ENCODE assay signal across 8 cellular contexts in the genomic region with DNA sequence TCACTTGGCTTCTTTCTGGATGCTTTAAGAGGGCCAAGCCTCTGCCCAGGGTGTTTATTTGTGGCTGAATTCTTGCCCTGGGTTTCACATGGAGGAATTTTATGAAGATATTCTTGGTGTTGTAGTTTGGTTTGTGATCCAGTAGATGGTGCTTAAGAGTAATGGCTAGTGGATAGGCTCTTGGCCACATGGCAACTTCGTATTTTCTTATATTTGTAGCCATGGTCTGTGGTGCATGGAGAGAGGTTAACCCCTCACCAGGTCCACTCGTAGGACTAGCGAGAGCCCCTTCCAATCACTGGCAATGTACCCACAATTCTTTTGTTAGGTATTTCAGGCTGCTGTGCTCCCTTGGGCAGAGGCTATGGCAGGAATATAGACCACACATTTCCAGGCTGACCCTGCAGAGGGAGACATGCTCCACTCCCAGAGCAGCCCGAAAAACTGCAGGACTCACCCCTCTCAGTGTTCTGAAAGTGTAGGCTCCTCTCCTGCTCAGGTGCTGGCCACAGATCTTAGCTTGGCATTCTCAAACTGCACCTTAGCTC.
DNase-seq lines count a peak whose midpoint lies in the region; ATAC-seq and TF ChIP-seq lines count a peak whose summit lies in the region.

No MANE protein-coding gene starts in this region.

- H3K9me3 ChIP-seq in hepatocyte (ENCODE audit: low read depth) (no peaks in the 10 kb centered on the region), adrenal gland (replicated peaks in 1 of 3) (no peaks in the 10 kb centered on the region)

- H3K4me1 ChIP-seq in hepatocyte (ENCODE audit: insufficient read depth), result no peaks in the 10 kb centered on the region
- no peaks in the 10 kb centered on the region for H3K4me1 ChIP-seq in adrenal gland (replicated peaks in 1 of 2)

- no peaks in the 10 kb centered on the region for H3K9me2 ChIP-seq in hepatocyte (replicated peaks; ENCODE audit: insufficient read depth)

- H3K4me2 ChIP-seq in hepatocyte, result no peak overlapping the region

- no peaks in the 10 kb centered on the region for H3K27me3 ChIP-seq in hepatocyte
- no peaks in the 10 kb centered on the region for H3K27me3 ChIP-seq in adrenal gland

- DNase-seq in AG09309 (ENCODE audit: low read depth) (peak; percentile 32), H4 (ENCODE audit: low spot score) (peak; percentile 78), RKO (ENCODE audit: low spot score) (peak; percentile 2), hepatocyte (ENCODE audit: low spot score) (no peak), adrenal gland (no peak), T-helper 2 cell (no peak)

- H3K4me3 ChIP-seq in AG09309 (ENCODE audit: control insufficient read depth, low read depth, low read length), result no peak overlapping the region
- H3K4me3 ChIP-seq in hepatocyte, result no peak overlapping the region
- H3K4me3 ChIP-seq in adrenal gland, result no peak overlapping the region

- WGBS in hepatocyte (ENCODE audit: low lambda C conversion rate, missing lambda C conversion rate), result 82% methylated on average over 4 of the region's 4 CpGs
- WGBS in adrenal gland, 4 donors, result 69 to 79% (median 73%) methylated on average over 4 of the region's 4 CpGs

- no peaks in the 10 kb centered on the region for H4K20me1 ChIP-seq in hepatocyte (ENCODE audit: insufficient read depth, poor library complexity, severe bottlenecking)

- H2AFZ ChIP-seq in hepatocyte, result no peak overlapping the region

- H3K27ac ChIP-seq in hepatocyte, result no peak overlapping the region
- no peak overlapping the region for H3K27ac ChIP-seq in adrenal gland

- ATAC-seq in HG03469 (IDR thresholded peaks at IDR 0.05; ENCODE audit: unreplicated experiment) (no peak), GM19395 (IDR thresholded peaks at IDR 0.05; ENCODE audit: unreplicated experiment) (no peak)

- H3K79me2 ChIP-seq in hepatocyte, result no peaks in the 10 kb centered on the region

- H3K36me3 ChIP-seq in hepatocyte (replicated peaks; ENCODE audit: insufficient read depth, low read depth), result no peaks in the 10 kb centered on the region
- H3K36me3 ChIP-seq in adrenal gland (replicated peaks in 1 of 2), result no peaks in the 10 kb centered on the region

- TF ChIP-seq POLR2A in adrenal gland (IDR thresholded peaks at IDR 0.05), result no peak

- intact Hi-C loops in adrenal gland (cut with DNase I), result no loop called here

- peak; percentile 62 for TF ChIP-seq CTCF in AG09309 (IDR thresholded peaks at IDR 0.05; ENCODE audit: control insufficient read depth, insufficient read depth, low read depth, low read length, missing control alignments)
- TF ChIP-seq CTCF in hepatocyte (IDR thresholded peaks at IDR 0.05; ENCODE audit: poor library complexity), result peak; percentile 23
- peak in 3 of 6 experiments; percentile 21 to 29 (median 27) for TF ChIP-seq CTCF in adrenal gland (IDR thresholded peaks at IDR 0.05)

Comparison
In these comparisons a context has a peak if more than half of its experiments do, and no peak if none do; other contexts are left out.
1. DNase-seq: peak in AG09309 (single experiment), H4 (single experiment) and RKO (single experiment); none in hepatocyte (single experiment), adrenal gland (0 of 7) and T-helper 2 cell (0 of 5).